In the genomic region with DNA sequence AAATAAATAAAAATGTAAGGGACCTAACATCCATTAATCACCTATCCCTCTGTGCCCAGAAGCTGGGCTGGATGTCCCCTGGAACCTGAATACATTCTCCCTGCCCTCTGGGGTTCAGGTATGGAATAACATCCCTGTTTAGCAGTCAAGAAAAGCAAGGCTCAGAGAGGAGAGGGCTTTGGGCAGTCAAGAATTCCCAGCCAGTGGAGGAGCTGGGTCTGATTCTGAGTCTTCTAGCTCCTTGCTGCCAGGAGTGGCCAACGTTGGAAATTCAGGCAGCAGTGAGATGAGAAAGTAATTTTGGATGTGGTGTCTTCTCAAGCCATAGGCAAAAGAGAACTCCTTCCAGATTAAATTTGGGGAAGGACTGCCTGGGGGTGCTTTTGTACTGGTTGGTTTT, we compare ENCODE assay signal across 8 cellular contexts. TPM values are rescaled to one million over a fixed set of nuclear protein-coding genes. Genes with fewer than 3 reads are reported as not detected.
DNase-seq lines count a peak whose midpoint lies in the region; ATAC-seq, FAIRE-seq and TF ChIP-seq lines count a peak whose summit lies in the region.

No MANE protein-coding gene starts in this region.

- H2AFZ ChIP-seq in KMS-11 (ENCODE audit: low read depth) (no peak overlapping the region), HepG2 (ENCODE audit: low read length) (no peak overlapping the region)

- in situ Hi-C loops in HepG2 (cut with HindIII; ENCODE audit: extremely low pct_ligation_motif_present, low pct_unique_long_range_greater_than_20kb) = loop anchor here (5.0 kb wide), 1 partner anchor 73 kb away; no protein-coding TSS in a partner anchor

- no peak overlapping the region for H3K27ac ChIP-seq in KMS-11
- no peak overlapping the region for H3K27ac ChIP-seq in HepG2 (ENCODE audit: extremely low read length, insufficient read depth, low read length)

- H3K4me1 ChIP-seq in KMS-11 (ENCODE audit: low read depth, poor library complexity, severe bottlenecking) = peaks cover 16% of the 10 kb centered on the region
- H3K4me1 ChIP-seq in HepG2 (ENCODE audit: insufficient read depth, low read length) = peaks cover 9% of the 10 kb centered on the region; the same call in 1 of the 2 replicates

- peak; percentile 11; the same call in 1 of the 2 replicates for TF ChIP-seq RAD21 in HepG2 (CRISPR knock-in tag; IDR thresholded peaks at IDR 0.05)

- TF ChIP-seq EP300 in HepG2 (IDR thresholded peaks at IDR 0.05; ENCODE audit: low read depth in 2 of 2, low read length in 2 of 2) = no peak
- TF ChIP-seq EP300 in HepG2 (CRISPR knock-in tag; IDR thresholded peaks at IDR 0.05; ENCODE audit: borderline replicate concordance) = no peak

- DNase-seq in DMS 273 (lab: John Stamatoyannopoulos, UW; ENCODE audit: unreplicated experiment) = peak; percentile 90
- DNase-seq in astrocyte of the hippocampus (ENCODE audit: low read depth, low spot score) = peak; percentile 62
- peak; percentile 47 for DNase-seq in HepG2 (ENCODE audit: low spot score)
- no peak for DNase-seq in activated gamma-delta T cell treated with Interleukin-2 at 50 U/mL for 16 hours

- H3K27me3 ChIP-seq in KMS-11 (ENCODE audit: insufficient read depth, low read depth) (no peaks in the 10 kb centered on the region; the same call in 1 of the 2 replicates), HepG2 (ENCODE audit: control insufficient read depth in 1 of 2, insufficient read depth in 2 of 2, low read length in 2 of 2) (peaks cover 8 to 68% of the 10 kb centered on the region in 2 experiments; a peak in 4 of 5 replicates)

- intact Hi-C loops in HepG2 (cut with micrococcal nuclease; ENCODE audit: unreplicated experiment) = loop anchor here (1.0 kb wide), 1 partner anchor 74 kb away; no protein-coding TSS in a partner anchor

- H3K4me3 ChIP-seq in KMS-11 (IDR thresholded peaks at IDR 0.05; ENCODE audit: insufficient read depth, low read depth, low read length) = no peak overlapping the region
- H3K4me3 ChIP-seq in HepG2 (replicated peaks in 1 of 3; ENCODE audit: insufficient read depth in 1 of 3, low read depth in 2 of 3, low read length in 3 of 3) = no peak overlapping the region

- H3K36me3 ChIP-seq in KMS-11 (ENCODE audit: insufficient read depth) (no peaks in the 10 kb centered on the region), HepG2 (replicated peaks in 1 of 2; ENCODE audit: control insufficient read depth in 1 of 2, insufficient read depth in 2 of 2, low read length in 2 of 2) (no peaks in the 10 kb centered on the region)

- H3K4me2 ChIP-seq in KMS-11 (no peak overlapping the region), HepG2 (ENCODE audit: low read depth, low read length) (no peak overlapping the region)

- H3K79me2 ChIP-seq in KMS-11 (ENCODE audit: insufficient read depth, low read depth) (no peaks in the 10 kb centered on the region), HepG2 (ENCODE audit: insufficient read depth, low read length) (no peaks in the 10 kb centered on the region)

- no peak for FAIRE-seq in HepG2 (lab: Jason Lieb, UNC)

- ATAC-seq in HepG2 = peak; percentile 78
- ATAC-seq in GM21528 (IDR thresholded peaks at IDR 0.05; ENCODE audit: low FRiP score, unreplicated experiment) = no peak
- ATAC-seq in GM21447 (IDR thresholded peaks at IDR 0.05; ENCODE audit: unreplicated experiment) = no peak
- ATAC-seq in HG02938 (IDR thresholded peaks at IDR 0.05; ENCODE audit: unreplicated experiment) = no peak

- H3K9ac ChIP-seq in KMS-11 (no peak overlapping the region), HepG2 (ENCODE audit: insufficient read depth, low read depth, low read length) (no peak overlapping the region)

- CTCF ChIA-PET in HepG2 (lab: Yijun Ruan, JAX; ENCODE audit: low intra/inter-chr PET ratio, low total read pairs) = interaction anchor here (1.4 kb wide), 1 partner anchor 13 kb away, joined by 3 read pairs; no protein-coding TSS in a partner anchor

- POLR2A ChIA-PET in HepG2 (lab: Yijun Ruan, JAX) = interaction anchor here (1.0 kb wide), 2 partner anchors 39 to 42 kb away, joined by 3 to 4 read pairs; a partner anchor contains a TSS

- 0% methylated on average over 1 of the region's 1 CpG for WGBS in HepG2 (ENCODE audit: low lambda C conversion rate)

- H4K20me1 ChIP-seq in KMS-11 (ENCODE audit: insufficient read depth) (no peaks in the 10 kb centered on the region), HepG2 (ENCODE audit: insufficient read depth, low read length) (no peaks in the 10 kb centered on the region)

- BruUV-seq in HepG2 (replicated peaks; lab: Mats Ljungman, UMichigan) = no TSS peak

- H3K9me3 ChIP-seq in HepG2 (ENCODE audit: low read length) = no peaks in the 10 kb centered on the region

- TF ChIP-seq POLR2A in HepG2 (IDR thresholded peaks at IDR 0.05; ENCODE audit: insufficient read depth in 1 of 2, low read depth in 2 of 2, low read length in 2 of 2) = no peak

- TF ChIP-seq CTCF in KMS-11 (conservative IDR thresholded peaks at IDR 0.05; ENCODE audit: low read depth, low read length) (0 out of 2 replicates have a peak, but pooled peaks have one; percentile 21), HepG2 (CRISPR knock-in tag; IDR thresholded peaks at IDR 0.05) (peak; percentile 31; the same call in 1 of the 2 replicates)

TF ChIP-seq in HepG2, 621 proteins besides CTCF, POLR2A, EP300 and RAD21 (continues in another document):
- TF ChIP-seq CEBPG (CRISPR knock-in tag; IDR thresholded peaks at IDR 0.05) (no peak), ZZZ3 (CRISPR knock-in tag; IDR thresholded peaks at IDR 0.05; ENCODE audit: borderline replicate concordance) (no peak), NR3C1 (CRISPR knock-in tag; IDR thresholded peaks at IDR 0.05) (no peak), NCOR1 (IDR thresholded peaks at IDR 0.05; ENCODE audit: borderline replicate concordance, low read length) (no peak), PCBP1 (IDR thresholded peaks at IDR 0.05; ENCODE audit: borderline replicate concordance, low read depth, low read length) (no peak), KLF11 (CRISPR knock-in tag; IDR thresholded peaks at IDR 0.05) (no peak), ZNF746 (CRISPR knock-in tag; IDR thresholded peaks at IDR 0.05) (no peak), TCF7L2 (IDR thresholded peaks at IDR 0.05; ENCODE audit: low read depth, low read length) (no peak), SMC3 (IDR thresholded peaks at IDR 0.05; ENCODE audit: low read length) (0 out of 2 replicates have a peak, but pooled peaks have one; percentile 29)
- TF ChIP-seq, protein P1, sequence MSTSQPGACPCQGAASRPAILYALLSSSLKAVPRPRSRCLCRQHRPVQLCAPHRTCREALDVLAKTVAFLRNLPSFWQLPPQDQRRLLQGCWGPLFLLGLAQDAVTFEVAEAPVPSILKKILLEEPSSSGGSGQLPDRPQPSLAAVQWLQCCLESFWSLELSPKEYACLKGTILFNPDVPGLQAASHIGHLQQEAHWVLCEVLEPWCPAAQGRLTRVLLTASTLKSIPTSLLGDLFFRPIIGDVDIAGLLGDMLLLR (CRISPR knock-in tag; IDR thresholded peaks at IDR 0.05) = no peak
- TF ChIP-seq, protein P2, sequence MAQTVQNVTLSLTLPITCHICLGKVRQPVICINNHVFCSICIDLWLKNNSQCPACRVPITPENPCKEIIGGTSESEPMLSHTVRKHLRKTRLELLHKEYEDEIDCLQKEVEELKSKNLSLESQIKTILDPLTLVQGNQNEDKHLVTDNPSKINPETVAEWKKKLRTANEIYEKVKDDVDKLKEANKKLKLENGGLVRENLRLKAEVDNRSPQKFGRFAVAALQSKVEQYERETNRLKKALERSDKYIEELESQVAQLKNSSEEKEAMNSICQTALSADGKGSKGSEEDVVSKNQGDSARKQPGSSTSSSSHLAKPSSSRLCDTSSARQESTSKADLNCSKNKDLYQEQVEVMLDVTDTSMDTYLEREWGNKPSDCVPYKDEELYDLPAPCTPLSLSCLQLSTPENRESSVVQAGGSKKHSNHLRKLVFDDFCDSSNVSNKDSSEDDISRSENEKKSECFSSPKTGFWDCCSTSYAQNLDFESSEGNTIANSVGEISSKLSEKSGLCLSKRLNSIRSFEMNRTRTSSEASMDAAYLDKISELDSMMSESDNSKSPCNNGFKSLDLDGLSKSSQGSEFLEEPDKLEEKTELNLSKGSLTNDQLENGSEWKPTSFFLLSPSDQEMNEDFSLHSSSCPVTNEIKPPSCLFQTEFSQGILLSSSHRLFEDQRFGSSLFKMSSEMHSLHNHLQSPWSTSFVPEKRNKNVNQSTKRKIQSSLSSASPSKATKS (CRISPR knock-in tag; IDR thresholded peaks at IDR 0.05) = no peak

RNA-seq across cellular contexts. Expression of a gene that starts 42.6 kb away (rescaled TPM):
- total RNA-seq in HepG2 (2016; rRNA removed; fragmentation: Illumina TruSeq; extraction: Trizol) = 11.1 and 15.9 TPM in 2 replicates
- total RNA-seq in HepG2 (2016; cell fraction: cytosol; rRNA removed; fragmentation: Illumina TruSeq; extraction: Trizol; ENCODE audit: low read depth) = 6.3 and 6.5 TPM in 2 replicates
- total RNA-seq in HepG2 (2016; cell fraction: insoluble cytoplasmic fraction; rRNA removed; fragmentation: Illumina TruSeq; extraction: Trizol) = 11.0 and 12.7 TPM in 2 replicates
- total RNA-seq in HepG2 (2016; cell fraction: membrane; rRNA removed; fragmentation: Illumina TruSeq; extraction: Trizol) = 9.7 and 10.8 TPM in 2 replicates
- total RNA-seq in HepG2 (2016; cell fraction: nucleus; rRNA removed; fragmentation: Illumina TruSeq; extraction: Trizol) = 14.7 and 16.0 TPM in 2 replicates
- 2.9 and 3.5 TPM in 2 replicates for polyA plus RNA-seq in HepG2 (2011; rRNA removed)
- 2.2 and 3.5 TPM in 2 replicates for polyA plus RNA-seq in HepG2 (2011; cell fraction: cytosol; rRNA removed)
- 4.5 and 5.9 TPM in 2 replicates for polyA plus RNA-seq in HepG2 (2011; cell fraction: nucleus; rRNA removed)
- polyA plus RNA-seq in HepG2 (2012) = 5.3 and 8.2 TPM in 2 replicates
- polyA plus RNA-seq in HepG2 (2016; cell fraction: cytosol; fragmentation: Illumina TruSeq; extraction: Trizol; ENCODE audit: low read depth) = 1.1 and 1.4 TPM in 2 replicates
- 5.1 and 6.1 TPM in 2 replicates for polyA plus RNA-seq in HepG2 (2016; cell fraction: insoluble cytoplasmic fraction; fragmentation: Illumina TruSeq; extraction: Trizol; ENCODE audit: low read depth)
- 2.2 TPM in 2 replicates for polyA plus RNA-seq in HepG2 (2016; cell fraction: membrane; fragmentation: Illumina TruSeq; extraction: Trizol; ENCODE audit: low read depth)
- 16.4 and 18.7 TPM in 2 replicates for polyA plus RNA-seq in HepG2 (2016; cell fraction: nucleus; fragmentation: Illumina TruSeq; extraction: Trizol; ENCODE audit: insufficient read depth, low read depth)
- polyA minus RNA-seq in HepG2 (2011; rRNA and poly(A)+ RNA removed; ENCODE audit: low replicate concordance) = 10.7 and 26.2 TPM in 2 replicates
- polyA minus RNA-seq in HepG2 (2011; cell fraction: cytosol; rRNA and poly(A)+ RNA removed) = 5.7 and 8.7 TPM in 2 replicates
- 17.6 and 27.1 TPM in 2 replicates for polyA minus RNA-seq in HepG2 (2011; cell fraction: nucleus; rRNA and poly(A)+ RNA removed)
